In the genomic region with DNA sequence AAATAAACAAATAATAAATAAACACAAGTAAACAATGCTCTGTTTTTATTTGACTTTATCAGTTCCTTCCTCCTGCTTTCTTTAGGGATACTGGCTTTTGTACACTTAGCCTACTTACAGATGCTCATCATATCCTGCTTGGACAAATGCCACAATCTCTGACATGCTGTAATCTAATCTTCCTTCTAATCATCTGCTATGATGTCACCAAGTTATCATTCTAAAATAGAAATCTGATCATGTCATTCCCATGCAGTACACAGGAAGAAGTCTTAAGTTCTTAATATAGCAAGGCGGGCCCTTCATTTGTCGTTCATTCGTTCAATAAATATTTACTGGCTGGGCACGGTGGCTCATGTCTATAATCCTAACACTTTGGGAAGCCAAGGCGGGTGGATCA, we compare ENCODE assay signal across 14 cellular contexts. TPM values are rescaled to one million over a fixed set of nuclear protein-coding genes. Genes with fewer than 3 reads are reported as not detected.
DNase-seq lines count a peak whose midpoint lies in the region; ATAC-seq and TF ChIP-seq lines count a peak whose summit lies in the region.
"Had no signal": no experiment of that assay in that cellular context is flagged by ENCODE, and none has a peak within 500 bp of the region (broad histone marks: within the 10 kb centered on the region; RNA-seq: fewer than 3 reads in every experiment).

No MANE protein-coding gene starts in this region.

- intact Hi-C loops in heart right ventricle (cut with DNase I) (no loop called here), cardiac septum (cut with DNase I) (no loop called here), upper lobe of right lung (cut with DNase I) (no loop called here)

- H3K9me3 ChIP-seq in heart right ventricle (no peaks in the 10 kb centered on the region), upper lobe of right lung (no peaks in the 10 kb centered on the region)

- TF ChIP-seq CTCF in heart right ventricle (IDR thresholded peaks at IDR 0.05) (no peak), fibroblast of mammary gland (conservative IDR thresholded peaks at IDR 0.05; ENCODE audit: control insufficient read depth, insufficient read depth, low read depth, low read length) (no peak), upper lobe of right lung (IDR thresholded peaks at IDR 0.05) (no peak)

- ATAC-seq in heart right ventricle, result peak in 6 of 8 donors; percentile 53 to 78 (median 70)
- peak; percentile 20 for ATAC-seq in upper lobe of right lung
- no peak for ATAC-seq in left lobe of liver
- ATAC-seq: stimulated activated naive B cell treated with anti-CD40 and anti-IgM and Interleukin-4, amounts not matched to agents 10 μg/mL and 1 μg/mL and 100 μg/mL, for 72 hours had no signal

- H3K27ac ChIP-seq in heart right ventricle (peak overlapping the region in 7 of 10 donors; percentile 15 to 67 (median 43)), upper lobe of right lung (no peak overlapping the region)
- H3K27ac ChIP-seq: coronary artery had no signal

- 43 to 55% methylated on average over 5 of the region's 5 CpGs for WGBS in heart right ventricle, 2 donors

- DNase-seq in heart right ventricle (peak in 1 of 2 donors; percentile 38), cardiac septum (ENCODE audit: low spot score) (no peak), RKO (ENCODE audit: low spot score) (peak; percentile 77), fibroblast of mammary gland (ENCODE audit: low read depth) (peak; percentile 93), upper lobe of right lung (no peak), left lobe of liver (ENCODE audit: low spot score) (no peak), midbrain (lab: John Stamatoyannopoulos, UW) (no peak)
- DNase-seq in activated CD4-positive, alpha-beta T cell treated with anti-CD3 and anti-CD28 coated beads, Interleukin-2, amount 50 U/mL, for 1 hour, result no peak
- DNase-seq: AML-193; NCI-H1105 treated with DMSO at 0.1 percent for 48 hours; OCI-M1; stimulated activated CD4-positive, alpha-beta T cell treated with anti-CD3 and anti-CD28 coated beads, Interleukin-1b, Interleukin-23, amount 100 ng/mL, for 48 hours; stimulated activated naive B cell treated with anti-CD40 and anti-IgM and Interleukin-4, amounts not matched to agents 10 μg/mL and 1 μg/mL and 100 μg/mL, for 72 hours had no signal

- H3K4me3 ChIP-seq in heart right ventricle, result no peak overlapping the region
- H3K4me3 ChIP-seq in fibroblast of mammary gland (ENCODE audit: control insufficient read depth, low read depth, low read length), result no peak overlapping the region
- no peak overlapping the region for H3K4me3 ChIP-seq in upper lobe of right lung
- H3K4me3 ChIP-seq: coronary artery had no signal

- H3K27me3 ChIP-seq in heart right ventricle (no peaks in the 10 kb centered on the region), upper lobe of right lung (no peaks in the 10 kb centered on the region)

- H3K36me3 ChIP-seq in heart right ventricle, result no peaks in the 10 kb centered on the region
- H3K36me3 ChIP-seq in upper lobe of right lung, result no peaks in the 10 kb centered on the region

- peaks cover 0 to 22% (median 9%) of the 10 kb centered on the region in 9 donors for H3K4me1 ChIP-seq in heart right ventricle
- peaks cover 14% of the 10 kb centered on the region for H3K4me1 ChIP-seq in upper lobe of right lung

RNA-seq across cellular contexts. Expression of a gene that starts 9.1 kb away (rescaled TPM):
- total RNA-seq in heart right ventricle (1,000 to 10,000 TPM; 1,254 to 2,151 (median 1,968) TPM), cardiac septum (1,552 TPM), upper lobe of right lung (1,410 TPM), left lobe of liver (1,692 TPM)
- 1,000 to 10,000 TPM in 1 of 2 donors, 100 to 1,000 TPM in 1; 400 to 1,298 TPM for polyA plus RNA-seq in heart right ventricle

RNA-seq across cellular contexts. Expression of a gene that starts 18.5 kb away (rescaled TPM):
- 10 to 100 TPM in 6 of 10 donors, 1 to 10 TPM in 4; 6.4 to 20.5 (median 11.9) TPM for total RNA-seq in heart right ventricle
- polyA plus RNA-seq in heart right ventricle, result 10 to 100 TPM in 1 of 2 donors, 1 to 10 TPM in 1; 8.9 to 21.8 TPM
- total RNA-seq in cardiac septum, result 2.9 TPM
- 10.4 TPM for total RNA-seq in upper lobe of right lung
- 22.8 TPM for total RNA-seq in left lobe of liver

RNA-seq across cellular contexts. Expression of a gene that starts 43.6 kb away (rescaled TPM):
- total RNA-seq in heart right ventricle, result 10 to 100 TPM in 3 of 10 donors, 1 to 10 TPM in 7; 4.6 to 25.4 (median 8.6) TPM
- polyA plus RNA-seq in heart right ventricle, result 10 to 100 TPM; 10.6 to 11.9 TPM
- 9.1 TPM for total RNA-seq in cardiac septum
- 86.5 TPM for total RNA-seq in upper lobe of right lung
- 3.1 TPM for total RNA-seq in left lobe of liver

Comparison
In these comparisons a context has a peak if more than half of its experiments do, and no peak if none do; other contexts are left out.
1. DNase-seq: peak in RKO (single experiment) and fibroblast of mammary gland (single experiment); none in cardiac septum (single experiment), upper lobe of right lung (single experiment), left lobe of liver (single experiment), midbrain (single experiment) and activated CD4-positive, alpha-beta T cell treated with anti-CD3 and anti-CD28 coated beads, Interleukin-2, amount 50 U/mL, for 1 hour (single experiment).